In genomic region chr3:161859057-161859456, GRCh38 we compare ENCODE assay signal across 8 cellular contexts.
"Had no signal": no experiment of that assay in that cellular context is flagged by ENCODE, and none has a peak within 500 bp of the region (broad histone marks: within the 10 kb centered on the region; RNA-seq: fewer than 3 reads in every experiment).

No MANE protein-coding gene starts in this region.

- H2AFZ ChIP-seq: GM23338 had no signal

- H3K9me3 ChIP-seq: HAP-1 had no signal

- FAIRE-seq: HTR-8/SVneo, K562 had no signal

- DNase-seq: H7, HFFc6, KG1 had no signal

- ATAC-seq: GM23338, HCT116, K562 had no signal

- H3K36me3 ChIP-seq: HAP-1 had no signal

- H3K4me3 ChIP-seq: GM23338, HAP-1, K562 had no signal
